In genomic region chr14:75824328-75824727, GRCh38 we compare ENCODE assay signal across 19 cellular contexts.
DNase-seq lines count a peak whose midpoint lies in the region; ATAC-seq and TF ChIP-seq lines count a peak whose summit lies in the region.
"Had no signal": no experiment of that assay in that cellular context is flagged by ENCODE, and none has a peak within 500 bp of the region (broad histone marks: within the 10 kb centered on the region; RNA-seq: fewer than 3 reads in every experiment).

No MANE protein-coding gene starts in this region.

- intact Hi-C loops in activated CD4-positive, alpha-beta T cell treated with anti-CD3 and anti-CD28 coated beads for 36 hours (cut with DNase I, micrococcal nuclease) = no loop called here
- intact Hi-C loops in stomach (cut with DNase I; ENCODE audit: low total_unique reads) = no loop called here

- H3K4me1 ChIP-seq in KMS-11 (ENCODE audit: low read depth, poor library complexity, severe bottlenecking) (peaks cover 33% of the 10 kb centered on the region), stomach (peaks cover 24 to 63% (median 47%) of the 10 kb centered on the region in 4 donors)
- H3K4me1 ChIP-seq: A549, parathyroid adenoma, spleen had no signal

- no peak overlapping the region for H3K9ac ChIP-seq in KMS-11
- H3K9ac ChIP-seq: parathyroid adenoma had no signal

- H3K36me3 Mint-ChIP-seq in activated CD4-positive, alpha-beta T cell treated with anti-CD3 and anti-CD28 coated beads for 36 hours (ENCODE audit: low read depth) = peaks cover 19% of the 10 kb centered on the region

- H3K27me3 Mint-ChIP-seq in activated CD4-positive, alpha-beta T cell treated with anti-CD3 and anti-CD28 coated beads for 36 hours = no peaks in the 10 kb centered on the region
- H3K27me3 Mint-ChIP-seq: central memory CD8-positive, alpha-beta T cell; T-cell had no signal

- H3K27ac Mint-ChIP-seq in activated CD4-positive, alpha-beta T cell treated with anti-CD3 and anti-CD28 coated beads for 36 hours = no peak overlapping the region
- H3K27ac Mint-ChIP-seq: activated CD8-positive, alpha-beta T cell treated with anti-CD3 and anti-CD28 coated beads, Interleukin-2, amount 10 ng/mL, durations not matched to agents 7 days and 5 days had no signal

- 65 to 75% (median 68%) methylated on average over 3 of the region's 3 CpGs for WGBS in stomach, 5 donors

- H3K9me3 Mint-ChIP-seq in activated CD4-positive, alpha-beta T cell treated with anti-CD3 and anti-CD28 coated beads for 36 hours (ENCODE audit: low read depth) = no peaks in the 10 kb centered on the region
- H3K9me3 Mint-ChIP-seq: central memory CD8-positive, alpha-beta T cell; stimulated activated effector memory CD8-positive, alpha-beta T cell treated with anti-CD3 and anti-CD28 coated beads, Interleukin-12 subunit alpha, Interleukin-12 subunit beta, amount 100 ng/mL, for 72 hours; T-cell had no signal

- no peak overlapping the region for H3K4me3 Mint-ChIP-seq in activated CD4-positive, alpha-beta T cell treated with anti-CD3 and anti-CD28 coated beads for 36 hours
- H3K4me3 Mint-ChIP-seq: activated CD8-positive, alpha-beta T cell treated with anti-CD3 and anti-CD28 coated beads, Interleukin-2, amount 10 ng/mL, durations not matched to agents 7 days and 5 days; central memory CD8-positive, alpha-beta T cell; stimulated activated effector memory CD8-positive, alpha-beta T cell treated with anti-CD3 and anti-CD28 coated beads, Interleukin-12 subunit alpha, Interleukin-12 subunit beta, amount 100 ng/mL, for 72 hours; T-cell had no signal

- no peak overlapping the region for H3K4me3 ChIP-seq in KMS-11 (IDR thresholded peaks at IDR 0.05; ENCODE audit: insufficient read depth, low read depth, low read length)
- H3K4me3 ChIP-seq in stomach = no peak overlapping the region
- H3K4me3 ChIP-seq: A549, spleen, upper lobe of right lung had no signal

- H2AFZ ChIP-seq in KMS-11 (ENCODE audit: low read depth) = no peak overlapping the region
- H2AFZ ChIP-seq: parathyroid adenoma had no signal

- H3K27ac ChIP-seq in KMS-11 = peak overlapping the region; percentile 16; the same call in 1 of the 2 replicates
- peak overlapping the region in 3 of 5 donors; percentile 69 to 82 (median 77) for H3K27ac ChIP-seq in stomach
- H3K27ac ChIP-seq: A549, parathyroid adenoma, upper lobe of right lung, WERI-Rb-1 had no signal

- TF ChIP-seq CTCF in KMS-11 (conservative IDR thresholded peaks at IDR 0.05; ENCODE audit: low read depth, low read length) (no peak), stomach (IDR thresholded peaks at IDR 0.05) (no peak)

- no peak for DNase-seq in activated CD4-positive, alpha-beta T cell treated with anti-CD3 and anti-CD28 coated beads for 36 hours
- DNase-seq in activated CD4-positive, alpha-beta T cell treated with anti-CD3 and anti-CD28 coated beads for 48 hours = no peak
- DNase-seq in fibroblast of gingiva (ENCODE audit: low read depth) = peak; percentile 44
- DNase-seq in stomach = no peak
- no peak for DNase-seq in stimulated activated naive CD4-positive, alpha-beta T cell treated with Interleukin-2 at 50 U/mL for 16 hours (lab: John Stamatoyannopoulos, UW)
- no peak for DNase-seq in DMS153 (lab: John Stamatoyannopoulos, UW)
- DNase-seq in SKM-1 (lab: John Stamatoyannopoulos, UW; ENCODE audit: unreplicated experiment) = no peak
- DNase-seq: activated CD8-positive, alpha-beta T cell treated with anti-CD3 and anti-CD28 coated beads, Interleukin-2, amount 10 ng/mL, durations not matched to agents 7 days and 5 days; C1 segment of cervical spinal cord; NCI-H1436; spleen; T-cell; upper lobe of right lung; WERI-Rb-1 had no signal

- H3K36me3 ChIP-seq in KMS-11 (ENCODE audit: insufficient read depth) = no peaks in the 10 kb centered on the region
- peaks cover 0 to 16% (median 9%) of the 10 kb centered on the region in 4 donors for H3K36me3 ChIP-seq in stomach

- no peaks in the 10 kb centered on the region for H3K27me3 ChIP-seq in KMS-11 (ENCODE audit: insufficient read depth, low read depth)
- no peaks in the 10 kb centered on the region for H3K27me3 ChIP-seq in stomach
- H3K27me3 ChIP-seq: spleen, upper lobe of right lung had no signal

- peaks cover 6% of the 10 kb centered on the region for H3K4me1 Mint-ChIP-seq in activated CD4-positive, alpha-beta T cell treated with anti-CD3 and anti-CD28 coated beads for 36 hours
- H3K4me1 Mint-ChIP-seq: central memory CD8-positive, alpha-beta T cell; stimulated activated effector memory CD8-positive, alpha-beta T cell treated with anti-CD3 and anti-CD28 coated beads, Interleukin-12 subunit alpha, Interleukin-12 subunit beta, amount 100 ng/mL, for 72 hours had no signal

- peak overlapping the region; percentile 52; the same call in 1 of the 2 replicates for H3K4me2 ChIP-seq in KMS-11
- H3K4me2 ChIP-seq: A549 had no signal

- no peaks in the 10 kb centered on the region for H3K9me3 ChIP-seq in stomach
- H3K9me3 ChIP-seq: A549, spleen, upper lobe of right lung had no signal

- TF ChIP-seq EP300 in stomach (IDR thresholded peaks at IDR 0.05) = no peak

- no peak for TF ChIP-seq POLR2A in stomach (IDR thresholded peaks at IDR 0.05)

- ATAC-seq in activated CD4-positive, alpha-beta T cell treated with anti-CD3 and anti-CD28 coated beads for 36 hours = peak; percentile 19
- ATAC-seq: A549; activated CD8-positive, alpha-beta T cell treated with anti-CD3 and anti-CD28 coated beads, Interleukin-2, amount 10 ng/mL, durations not matched to agents 7 days and 5 days; stimulated activated effector memory CD8-positive, alpha-beta T cell treated with anti-CD3 and anti-CD28 coated beads, Interleukin-12 subunit alpha, Interleukin-12 subunit beta, amount 100 ng/mL, for 72 hours; T-cell; upper lobe of right lung had no signal

- CTCF ChIA-PET in activated CD4-positive, alpha-beta T cell treated with anti-CD3 and anti-CD28 coated beads for 36 hours (lab: Charles Lee) = no interaction called here

- POLR2A ChIA-PET in activated CD4-positive, alpha-beta T cell treated with anti-CD3 and anti-CD28 coated beads for 36 hours (lab: Charles Lee) = interaction anchor here (0.6 kb wide), 1 partner anchor 105 kb away, joined by 6 read pairs; no protein-coding TSS in a partner anchor

- H3K79me2 ChIP-seq in KMS-11 (ENCODE audit: insufficient read depth, low read depth) = no peaks in the 10 kb centered on the region
- H3K79me2 ChIP-seq: parathyroid adenoma had no signal

- H4K20me1 ChIP-seq in KMS-11 (ENCODE audit: insufficient read depth) = no peaks in the 10 kb centered on the region
